ENCODE assay signal across 15 cellular contexts in the genomic region with DNA sequence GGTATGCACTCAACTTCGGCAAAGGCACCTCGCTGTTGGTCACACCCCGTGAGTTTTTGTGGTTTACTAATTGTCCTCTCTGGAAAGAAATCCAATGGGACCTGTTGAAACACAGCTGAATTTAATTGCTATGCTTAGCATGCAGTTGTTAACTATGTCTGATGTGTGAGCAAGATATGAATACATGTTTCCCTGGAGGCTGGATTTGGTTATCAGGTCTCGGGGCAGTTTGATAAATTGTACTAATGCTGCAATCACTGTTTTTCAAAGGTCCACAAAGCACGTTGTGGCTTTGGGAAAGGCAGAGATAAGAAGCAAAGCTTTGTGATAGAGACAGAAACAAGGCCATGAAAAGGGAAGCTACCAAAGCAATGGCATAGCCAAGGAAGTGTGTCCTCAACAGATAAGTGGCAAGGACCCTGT.
DNase-seq lines count a peak whose midpoint lies in the region; ATAC-seq and TF ChIP-seq lines count a peak whose summit lies in the region.
"Had no signal": no experiment of that assay in that cellular context is flagged by ENCODE, and none has a peak within 500 bp of the region (broad histone marks: within the 10 kb centered on the region; RNA-seq: fewer than 3 reads in every experiment).

No MANE protein-coding gene starts in this region.

- peaks cover 82% of the 10 kb centered on the region for H3K4me1 Mint-ChIP-seq in CD4-positive, alpha-beta T cell (ENCODE audit: low read depth)
- peaks cover 49% of the 10 kb centered on the region for H3K4me1 Mint-ChIP-seq in activated CD4-positive, alpha-beta memory T cell treated with anti-CD3 and anti-CD28 coated beads, Interleukin-2, amount 10 ng/mL, durations not matched to agents 7 days and 5 days

- intact Hi-C loops in CD4-positive, alpha-beta T cell (cut with DNase I, micrococcal nuclease): loop anchor here (2.0 to 10.0 kb wide), 5 partner anchors 21 to 503 kb away; no protein-coding TSS in a partner anchor
- intact Hi-C loops in lower lobe of right lung (cut with DNase I): no loop called here
- intact Hi-C loops in prostate gland (cut with DNase I): no loop called here

- 26% methylated on average over 5 of the region's 5 CpGs for WGBS in prostate gland

- no peak overlapping the region for H3K4me3 ChIP-seq in lower lobe of right lung
- no peak overlapping the region for H3K4me3 ChIP-seq in prostate gland
- H3K4me3 ChIP-seq: cardiac muscle cell, left lung, smooth muscle cell, tibial artery had no signal

- H3K27me3 Mint-ChIP-seq in CD4-positive, alpha-beta T cell: no peaks in the 10 kb centered on the region
- H3K27me3 Mint-ChIP-seq in activated CD4-positive, alpha-beta memory T cell treated with anti-CD3 and anti-CD28 coated beads, Interleukin-2, amount 10 ng/mL, durations not matched to agents 7 days and 5 days: no peaks in the 10 kb centered on the region

- H3K27ac Mint-ChIP-seq in CD4-positive, alpha-beta T cell: peak overlapping the region; percentile 93
- H3K27ac Mint-ChIP-seq in activated CD4-positive, alpha-beta memory T cell treated with anti-CD3 and anti-CD28 coated beads, Interleukin-2, amount 10 ng/mL, durations not matched to agents 7 days and 5 days: peak overlapping the region; percentile 92

- no peaks in the 10 kb centered on the region for H3K4me1 ChIP-seq in lower lobe of right lung
- H3K4me1 ChIP-seq in prostate gland (replicated peaks): no peaks in the 10 kb centered on the region
- H3K4me1 ChIP-seq: left lung, tibial artery had no signal

- H3K9me3 Mint-ChIP-seq in CD4-positive, alpha-beta T cell: no peaks in the 10 kb centered on the region
- no peaks in the 10 kb centered on the region for H3K9me3 Mint-ChIP-seq in activated CD4-positive, alpha-beta memory T cell treated with anti-CD3 and anti-CD28 coated beads, Interleukin-2, amount 10 ng/mL, durations not matched to agents 7 days and 5 days

- POLR2A ChIA-PET in CD4-positive, alpha-beta T cell (lab: Charles Lee): interaction anchor here (1.0 to 29.1 kb wide), 9 partner anchors 10 to 495 kb away, joined by 3 to 613 read pairs (median 4); no protein-coding TSS in a partner anchor
- POLR2A ChIA-PET in activated CD4-positive, alpha-beta memory T cell treated with anti-CD3 and anti-CD28 coated beads, Interleukin-2, amount 10 ng/mL, durations not matched to agents 7 days and 5 days (lab: Charles Lee): interaction anchor here (0.7 to 41.9 kb wide), 9 partner anchors 9 to 519 kb away, joined by 3 to 1110 read pairs (median 8); no protein-coding TSS in a partner anchor

- no peak for ATAC-seq in CD4-positive, alpha-beta T cell (ENCODE audit: poor library complexity)
- ATAC-seq in lower lobe of right lung: no peak
- ATAC-seq: HCT116, left lung had no signal

- peak overlapping the region; percentile 95 for H3K4me3 Mint-ChIP-seq in CD4-positive, alpha-beta T cell
- H3K4me3 Mint-ChIP-seq in activated CD4-positive, alpha-beta memory T cell treated with anti-CD3 and anti-CD28 coated beads, Interleukin-2, amount 10 ng/mL, durations not matched to agents 7 days and 5 days: peak overlapping the region; percentile 80

- no peaks in the 10 kb centered on the region for H3K9me3 ChIP-seq in CD4-positive, alpha-beta T cell (ENCODE audit: control insufficient read depth, low read length)
- H3K9me3 ChIP-seq in lower lobe of right lung (no peaks in the 10 kb centered on the region), prostate gland (no peaks in the 10 kb centered on the region)
- H3K9me3 ChIP-seq: left lung, tibial artery had no signal

- no peak for TF ChIP-seq CTCF in CD4-positive, alpha-beta T cell (IDR thresholded peaks at IDR 0.05)
- TF ChIP-seq CTCF in lower lobe of right lung (IDR thresholded peaks at IDR 0.05) (no peak), prostate gland (IDR thresholded peaks at IDR 0.05) (no peak)

- peak overlapping the region; percentile 75 for H3K27ac ChIP-seq in CD4-positive, alpha-beta T cell (ENCODE audit: low read depth, low read length)
- H3K27ac ChIP-seq in lower lobe of right lung: peak overlapping the region; percentile 6
- H3K27ac ChIP-seq in prostate gland: no peak overlapping the region
- H3K27ac ChIP-seq: cardiac muscle cell, left lung, tibial artery had no signal

- H3K27me3 ChIP-seq in CD4-positive, alpha-beta T cell (ENCODE audit: control insufficient read depth, insufficient read depth, low read length): no peaks in the 10 kb centered on the region
- no peaks in the 10 kb centered on the region for H3K27me3 ChIP-seq in lower lobe of right lung (ENCODE audit: low read depth)
- no peaks in the 10 kb centered on the region for H3K27me3 ChIP-seq in prostate gland (replicated peaks; ENCODE audit: insufficient read depth)
- H3K27me3 ChIP-seq: left lung, tibial artery had no signal

- no peak for TF ChIP-seq POLR2A in prostate gland (IDR thresholded peaks at IDR 0.05)

- no peak for DNase-seq in CD4-positive, alpha-beta T cell
- DNase-seq in GF-D8 (lab: John Stamatoyannopoulos, UW) (peak; percentile 46), lower lobe of right lung (no peak), DMS153 (lab: John Stamatoyannopoulos, UW) (no peak), NCI-H748 treated with DMSO at 0.1 percent for 48 hours (lab: John Stamatoyannopoulos, UW) (no peak), prostate gland (ENCODE audit: low spot score) (no peak), AG08396 (ENCODE audit: low spot score) (no peak)
- no peak for DNase-seq in activated CD4-positive, alpha-beta memory T cell treated with anti-CD3 and anti-CD28 coated beads, Interleukin-2, amount 10 ng/mL, durations not matched to agents 7 days and 5 days
- DNase-seq: COR-L47, left lung, NCI-H1092 treated with DMSO at 0.1 percent for 48 hours, tibial artery had no signal

- H3K36me3 Mint-ChIP-seq in CD4-positive, alpha-beta T cell (ENCODE audit: low read depth): peaks cover 100% of the 10 kb centered on the region
- peaks cover 100% of the 10 kb centered on the region for H3K36me3 Mint-ChIP-seq in activated CD4-positive, alpha-beta memory T cell treated with anti-CD3 and anti-CD28 coated beads, Interleukin-2, amount 10 ng/mL, durations not matched to agents 7 days and 5 days (ENCODE audit: low read depth)

- CTCF ChIA-PET in CD4-positive, alpha-beta T cell (lab: Charles Lee): interaction anchor here (2.2 kb wide), 1 partner anchor 59 kb away, joined by 6 read pairs; no protein-coding TSS in a partner anchor
- CTCF ChIA-PET in activated CD4-positive, alpha-beta memory T cell treated with anti-CD3 and anti-CD28 coated beads, Interleukin-2, amount 10 ng/mL, durations not matched to agents 7 days and 5 days (lab: Charles Lee): interaction anchor here (0.8 to 1.9 kb wide), 4 partner anchors 10 to 72 kb away, joined by 3 to 6 read pairs (median 4); no protein-coding TSS in a partner anchor

- H3K36me3 ChIP-seq in lower lobe of right lung (no peaks in the 10 kb centered on the region), prostate gland (no peaks in the 10 kb centered on the region)
- H3K36me3 ChIP-seq: cardiac muscle cell, left lung, tibial artery had no signal

Comparison
In these comparisons a context has a peak if more than half of its experiments do, and no peak if none do; other contexts are left out.
1. H3K27ac ChIP-seq: peak in CD4-positive, alpha-beta T cell (single experiment) and lower lobe of right lung (single experiment); none in prostate gland (0 of 2).
2. intact Hi-C loops: an anchor here in CD4-positive, alpha-beta T cell (2.0 to 10.0 kb wide); none called in lower lobe of right lung and prostate gland.